9 cellular contexts compared by ENCODE assay signal in the genomic region with DNA sequence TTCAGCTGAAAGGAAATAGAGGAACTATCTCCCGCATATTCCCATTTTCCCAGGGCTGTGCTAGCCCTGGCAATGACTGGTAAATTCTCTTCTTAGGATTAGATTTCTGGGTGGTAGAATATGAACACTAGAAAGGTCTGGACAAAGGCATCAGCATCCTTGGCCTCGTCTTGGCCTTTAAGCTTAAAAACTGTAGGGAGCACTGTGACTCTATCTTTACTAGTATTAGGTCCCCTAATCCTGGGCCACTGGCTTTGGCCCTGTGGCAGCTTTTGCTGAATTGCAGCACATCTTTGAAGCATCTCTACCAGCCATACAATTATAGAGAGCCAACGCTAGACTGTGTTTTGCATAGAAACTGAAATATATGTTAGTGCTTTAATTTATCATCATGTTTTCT. TPM values are rescaled to one million over a fixed set of nuclear protein-coding genes. Genes with fewer than 3 reads are reported as not detected.
DNase-seq lines count a peak whose midpoint lies in the region; ATAC-seq and TF ChIP-seq lines count a peak whose summit lies in the region.
"Had no signal": no experiment of that assay in that cellular context is flagged by ENCODE, and none has a peak within 500 bp of the region (broad histone marks: within the 10 kb centered on the region; RNA-seq: fewer than 3 reads in every experiment).

No MANE protein-coding gene starts in this region.

- TF ChIP-seq CTCF in fibroblast of pulmonary artery (IDR thresholded peaks at IDR 0.05; ENCODE audit: low read length, missing control alignments), result peak; percentile 13

- no peak overlapping the region for H3K4me3 ChIP-seq in fibroblast of pulmonary artery (replicated peaks; ENCODE audit: low read depth, low read length)

- ATAC-seq in GM21367 (IDR thresholded peaks at IDR 0.05; ENCODE audit: unreplicated experiment) (peak; percentile 51), HG03025 (IDR thresholded peaks at IDR 0.05; ENCODE audit: low FRiP score, unreplicated experiment) (no peak), GM21381 (IDR thresholded peaks at IDR 0.05; ENCODE audit: unreplicated experiment) (no peak), HG03095 (IDR thresholded peaks at IDR 0.05; ENCODE audit: unreplicated experiment) (no peak)

- DNase-seq in ELR (ENCODE audit: low read depth), result peak; percentile 21
- peak; percentile 26 for DNase-seq in RPMI7951 (ENCODE audit: low read depth)
- DNase-seq in fibroblast of pulmonary artery (ENCODE audit: low read depth), result peak; percentile 21
- DNase-seq in SHP77 treated with DMSO at 0.1 percent for 48 hours (lab: John Stamatoyannopoulos, UW), result no peak

RNA-seq across cellular contexts. Expression of gene EBLN1, which starts 41.5 kb away (rescaled TPM):
- not detected in 2 replicates for total RNA-seq in RPMI7951 (2014; rRNA removed; shearing (Covaris generic))
- total RNA-seq: MCF 10A had no signal

RNA-seq across cellular contexts. Expression of gene COMMD3, which starts 56.9 kb away (rescaled TPM):
- total RNA-seq in RPMI7951 (2014; rRNA removed; shearing (Covaris generic)), result 85.3 and 92.9 TPM in 2 replicates
